ENCODE assay signal across 17 cellular contexts in genomic region chr22:42412744-42413220, GRCh38. TPM values are rescaled to one million over a fixed set of nuclear protein-coding genes. Genes with fewer than 3 reads are reported as not detected.
DNase-seq lines count a peak whose midpoint lies in the region; TF ChIP-seq lines count a peak whose summit lies in the region.
"Had no signal": no experiment of that assay in that cellular context is flagged by ENCODE, and none has a peak within 500 bp of the region (broad histone marks: within the 10 kb centered on the region; RNA-seq: fewer than 3 reads in every experiment).

No MANE protein-coding gene starts in this region.

- TF ChIP-seq POLR2A in thyroid gland (IDR thresholded peaks at IDR 0.05) = no peak

- no peak overlapping the region for H3K4me3 Mint-ChIP-seq in MCF 10A (ENCODE audit: unreplicated experiment)
- peak overlapping the region in 4 of 5 experiments; percentile 21 to 46 (median 30) for H3K4me3 Mint-ChIP-seq in brain
- no peak overlapping the region for H3K4me3 Mint-ChIP-seq in nephron

- no peak overlapping the region for H2AFZ ChIP-seq in mammary epithelial cell (ENCODE audit: low read depth, low read length)

- H3K9ac ChIP-seq in mammary epithelial cell (ENCODE audit: insufficient read depth, low read length) = no peak overlapping the region

- POLR2A ChIA-PET in MCF 10A (lab: Yijun Ruan, JAX) = interaction anchor here (0.9 kb wide), 1 partner anchor 19 kb away, joined by 3 read pairs; the partner anchor contains the start of gene NFAM1

- no peaks in the 10 kb centered on the region for H3K4me1 ChIP-seq in mammary epithelial cell (ENCODE audit: insufficient read depth, low read length)
- peaks cover 6 to 15% of the 10 kb centered on the region in 2 donors for H3K4me1 ChIP-seq in thyroid gland
- H3K4me1 ChIP-seq: heart right ventricle had no signal

- CTCF ChIA-PET in MCF 10A (lab: Yijun Ruan, JAX) = interaction anchor here (0.6 to 1.0 kb wide), 2 partner anchors 38 kb away, joined by 3 to 5 read pairs; no protein-coding TSS in a partner anchor
- CTCF ChIA-PET in mammary epithelial cell (lab: Charles Lee; ENCODE audit: low non-redundant PET) = no interaction called here

- no peak for DNase-seq in MCF 10A (ENCODE audit: unreplicated experiment)
- no peak for DNase-seq in mammary epithelial cell
- DNase-seq in thyroid gland = peak; percentile 70 to 74
- no peak for DNase-seq in stimulated activated CD4-positive, alpha-beta T cell treated with anti-CD3 and anti-CD28 coated beads, Interleukin-4, amount 100 ng/mL, for 1 hour
- no peak for DNase-seq in brain microvascular endothelial cell
- DNase-seq in activated naive CD4-positive, alpha-beta T cell treated with Interleukin-2 at 50 U/mL for 16 hours = no peak
- DNase-seq: activated gamma-delta T cell, Calu3, heart right ventricle, Kasumi-1, mucosa of descending colon, NCI-H1105, NCI-H345, spleen had no signal

- H4K20me1 ChIP-seq in mammary epithelial cell (ENCODE audit: insufficient read depth, low read length) = no peaks in the 10 kb centered on the region

- H3K9me3 Mint-ChIP-seq in MCF 10A (ENCODE audit: unreplicated experiment) (no peaks in the 10 kb centered on the region), brain (peaks cover 0 to 3% (median 0%) of the 10 kb centered on the region in 5 experiments), nephron (no peaks in the 10 kb centered on the region)

- H3K36me3 ChIP-seq in mammary epithelial cell (ENCODE audit: insufficient read depth, low read length) (no peaks in the 10 kb centered on the region), thyroid gland (no peaks in the 10 kb centered on the region), brain microvascular endothelial cell (replicated peaks) (no peaks in the 10 kb centered on the region)
- H3K36me3 ChIP-seq: tibial nerve had no signal

- H3K27me3 Mint-ChIP-seq in MCF 10A (ENCODE audit: insufficient read depth, unreplicated experiment) (no peaks in the 10 kb centered on the region), brain (peaks cover 9% of the 10 kb centered on the region), nephron (ENCODE audit: low read depth) (peaks cover 20% of the 10 kb centered on the region)

- WGBS in mammary epithelial cell (ENCODE audit: low coverage, missing lambda C conversion rate) = 32% methylated on average over 12 of the region's 12 CpGs
- 46 to 63% methylated on average over 12 of the region's 12 CpGs for WGBS in thyroid gland, 2 donors

- no peaks in the 10 kb centered on the region for H3K79me2 ChIP-seq in mammary epithelial cell (ENCODE audit: insufficient read depth, low read length)

- H3K4me3 ChIP-seq in mammary epithelial cell (replicated peaks in 1 of 3; ENCODE audit: insufficient read depth in 1 of 3, low read depth in 2 of 3, low read length in 3 of 3) (no peak overlapping the region), thyroid gland (replicated peaks in 1 of 3) (no peak overlapping the region), brain microvascular endothelial cell (ENCODE audit: low read depth, low read length) (no peak overlapping the region)
- H3K4me3 ChIP-seq: heart right ventricle, mucosa of descending colon, spleen, tibial nerve had no signal

- dilution Hi-C loops in mammary epithelial cell (cut with HindIII; ENCODE audit: low sequenced_read_pairs) = no loop called here

- no peak overlapping the region for H3K4me2 ChIP-seq in mammary epithelial cell (ENCODE audit: insufficient read depth, low read depth, low read length)

- no peaks in the 10 kb centered on the region for H3K9me3 ChIP-seq in mammary epithelial cell (replicated peaks; ENCODE audit: insufficient read depth, low read length)
- no peaks in the 10 kb centered on the region for H3K9me3 ChIP-seq in thyroid gland
- H3K9me3 ChIP-seq: heart right ventricle, mucosa of descending colon, spleen, tibial nerve had no signal

- TF ChIP-seq CTCF in MCF 10A (IDR thresholded peaks at IDR 0.05; ENCODE audit: unreplicated experiment) = no peak
- no peak for TF ChIP-seq CTCF in mammary epithelial cell (conservative IDR thresholded peaks at IDR 0.05 in 1 of 2, IDR thresholded peaks at IDR 0.05 in 1 of 2; ENCODE audit: extremely low read depth in 1 of 2, insufficient read depth in 1 of 2, low read depth in 1 of 2, low read length in 2 of 2)
- TF ChIP-seq CTCF in brain (conservative IDR thresholded peaks at IDR 0.05) = no peak
- TF ChIP-seq CTCF in nephron (IDR thresholded peaks at IDR 0.05; ENCODE audit: unreplicated experiment in 3 of 3) = no peak
- TF ChIP-seq CTCF in thyroid gland (IDR thresholded peaks at IDR 0.05) = no peak
- TF ChIP-seq CTCF in brain microvascular endothelial cell (IDR thresholded peaks at IDR 0.05; ENCODE audit: low read depth, low read length, missing control alignments) = no peak

- intact Hi-C loops in MCF 10A (cut with micrococcal nuclease) (no loop called here), mammary epithelial cell (cut with micrococcal nuclease) (no loop called here), thyroid gland (cut with DNase I) (no loop called here)

- H3K27ac Mint-ChIP-seq in MCF 10A (ENCODE audit: low read depth, unreplicated experiment) (peak overlapping the region; percentile 21), brain (peak overlapping the region; percentile 56 to 93 (median 89)), nephron (peak overlapping the region in 2 of 3 experiments; percentile 29 to 36)

- in situ Hi-C loops in mammary epithelial cell (cut with MboI; ENCODE audit: low sequenced_read_pairs in 2 of 2) (no loop called here), brain microvascular endothelial cell (cut with HindIII; ENCODE audit: low pct_ligation_motif_present, low sequenced_read_pairs) (no loop called here)

- no peaks in the 10 kb centered on the region for H3K4me1 Mint-ChIP-seq in MCF 10A (ENCODE audit: insufficient read depth, unreplicated experiment)
- peaks cover 52% of the 10 kb centered on the region for H3K4me1 Mint-ChIP-seq in brain
- H3K4me1 Mint-ChIP-seq in nephron = peaks cover 45% of the 10 kb centered on the region

- BruUV-seq in MCF 10A (replicated peaks; lab: Mats Ljungman, UMichigan) (no TSS peak), mammary epithelial cell (replicated peaks; lab: Mats Ljungman, UMichigan) (no TSS peak)

- H3K36me3 Mint-ChIP-seq in MCF 10A (ENCODE audit: insufficient read depth, unreplicated experiment) (no peaks in the 10 kb centered on the region), brain (no peaks in the 10 kb centered on the region), nephron (ENCODE audit: low read depth) (no peaks in the 10 kb centered on the region)

- no peaks in the 10 kb centered on the region for H3K27me3 ChIP-seq in mammary epithelial cell (ENCODE audit: insufficient read depth, low read length)
- H3K27me3 ChIP-seq in thyroid gland = no peaks in the 10 kb centered on the region
- no peaks in the 10 kb centered on the region for H3K27me3 ChIP-seq in brain microvascular endothelial cell (replicated peaks)
- H3K27me3 ChIP-seq: tibial nerve had no signal

- H3K27ac ChIP-seq in mammary epithelial cell (ENCODE audit: insufficient read depth, low read depth, low read length) (no peak overlapping the region), thyroid gland (peak overlapping the region; percentile 48 to 72 (median 68)), brain microvascular endothelial cell (no peak overlapping the region)
- H3K27ac ChIP-seq: heart right ventricle, tibial nerve had no signal

RNA-seq across cellular contexts. Expression of gene NFAM1, which starts 19.4 kb away (rescaled TPM):
- total RNA-seq in MCF 10A (2022) (not detected in 2 replicates), mammary epithelial cell (under 1 TPM in 1 of 2 donors, not detected in 1; 0.17 TPM), thyroid gland (1 to 10 TPM in 3 of 4 donors, under 1 TPM in 1; 0.89 to 1.4 (median 1.2) TPM)
- polyA plus RNA-seq in mammary epithelial cell (not detected), brain (ENCODE audit: insufficient read depth, low read depth, low replicate concordance) (1.4 TPM)
- polyA minus RNA-seq in mammary epithelial cell = not detected

Comparison
In these comparisons a context has a peak if more than half of its experiments do, and no peak if none do; other contexts are left out.
1. DNase-seq: peak in thyroid gland (2 of 2); none in MCF 10A (single experiment), mammary epithelial cell (single experiment), stimulated activated CD4-positive, alpha-beta T cell treated with anti-CD3 and anti-CD28 coated beads, Interleukin-4, amount 100 ng/mL, for 1 hour (single experiment), brain microvascular endothelial cell (single experiment) and activated naive CD4-positive, alpha-beta T cell treated with Interleukin-2 at 50 U/mL for 16 hours (single experiment).
2. H3K27ac Mint-ChIP-seq: peak in every context shown above with its lines; median percentile 89 in brain; 32 in nephron; 21 in MCF 10A.
3. H3K4me3 Mint-ChIP-seq: peak in brain (4 of 5); none in MCF 10A (single experiment) and nephron (0 of 3).
4. H3K27ac ChIP-seq: peak in thyroid gland (3 of 3); none in mammary epithelial cell (single experiment) and brain microvascular endothelial cell (single experiment).